Comparison of ENCODE assay signal across 9 cellular contexts in the genomic region with DNA sequence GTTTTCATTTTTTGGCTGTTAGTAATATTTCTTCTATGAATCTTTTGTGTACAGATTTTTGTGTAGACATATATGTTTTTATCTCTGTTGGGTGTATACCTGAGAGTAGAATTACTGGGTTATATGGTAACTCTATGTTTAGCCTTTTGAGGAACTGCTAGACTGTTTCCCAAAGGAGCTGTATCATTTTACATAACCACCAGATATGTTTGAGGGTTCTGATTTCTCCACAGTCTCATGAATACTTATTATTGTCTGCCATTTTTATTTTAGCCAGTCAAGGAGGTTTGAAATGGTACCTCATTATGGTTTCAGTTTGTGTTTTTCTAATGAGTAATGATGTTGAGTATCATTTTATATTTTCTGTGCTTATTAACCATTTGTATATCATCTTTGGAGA. TPM values are rescaled to one million over a fixed set of nuclear protein-coding genes. Genes with fewer than 3 reads are reported as not detected.
DNase-seq lines count a peak whose midpoint lies in the region; ATAC-seq, FAIRE-seq and TF ChIP-seq lines count a peak whose summit lies in the region.
"Had no signal": no experiment of that assay in that cellular context is flagged by ENCODE, and none has a peak within 500 bp of the region (broad histone marks: within the 10 kb centered on the region; RNA-seq: fewer than 3 reads in every experiment).

No MANE protein-coding gene starts in this region.

- DNase-seq in AG04450 (ENCODE audit: low read depth, low spot score) (no peak), HFFc6 (no peak), lower lobe of right lung (no peak), AG08396 (ENCODE audit: low spot score) (no peak), H54 (ENCODE audit: insufficient read length, low spot score) (no peak)
- DNase-seq in activated naive CD8-positive, alpha-beta T cell treated with anti-CD3 and anti-CD28 coated beads, Interleukin-2, amount 10 ng/mL, durations not matched to agents 7 days and 5 days: no peak
- DNase-seq in stimulated activated CD4-positive, alpha-beta T cell treated with anti-CD3 and anti-CD28 coated beads, Interleukin-2, amount 100 ng/mL, for 24 hours: no peak
- DNase-seq: NCI-H2029 treated with DMSO at 0.1 percent for 48 hours had no signal

- intact Hi-C loops in lower lobe of right lung (cut with DNase I): no loop called here

- POLR2A ChIA-PET in AG04450 (lab: Yijun Ruan, JAX): no interaction called here
- POLR2A ChIA-PET in activated naive CD8-positive, alpha-beta T cell treated with anti-CD3 and anti-CD28 coated beads, Interleukin-2, amount 10 ng/mL, durations not matched to agents 7 days and 5 days (lab: Charles Lee): interaction anchor here (1.0 to 4.4 kb wide), 3 partner anchors 60 to 155 kb away, joined by 4 to 28 read pairs (median 11); a partner anchor contains a TSS

- peak overlapping the region; percentile 97 for H3K27ac Mint-ChIP-seq in HFFc6
- peak overlapping the region; percentile 94 for H3K27ac Mint-ChIP-seq in activated naive CD8-positive, alpha-beta T cell treated with anti-CD3 and anti-CD28 coated beads, Interleukin-2, amount 10 ng/mL, durations not matched to agents 7 days and 5 days

- H3K9me3 Mint-ChIP-seq in HFFc6: no peaks in the 10 kb centered on the region
- no peaks in the 10 kb centered on the region for H3K9me3 Mint-ChIP-seq in activated naive CD8-positive, alpha-beta T cell treated with anti-CD3 and anti-CD28 coated beads, Interleukin-2, amount 10 ng/mL, durations not matched to agents 7 days and 5 days

- H3K27ac ChIP-seq in AG04450 (ENCODE audit: low read depth, low read length) (no peak overlapping the region), lower lobe of right lung (no peak overlapping the region)

- CTCF ChIA-PET in AG04450 (lab: Charles Lee): interaction anchor here (1.0 kb wide), 2 partner anchors 72 to 129 kb away, joined by 3 to 6 read pairs; a partner anchor contains a TSS

- peaks cover 56% of the 10 kb centered on the region for H3K4me1 Mint-ChIP-seq in HFFc6 (ENCODE audit: low read depth)
- peaks cover 26% of the 10 kb centered on the region for H3K4me1 Mint-ChIP-seq in activated naive CD8-positive, alpha-beta T cell treated with anti-CD3 and anti-CD28 coated beads, Interleukin-2, amount 10 ng/mL, durations not matched to agents 7 days and 5 days

- H3K27me3 ChIP-seq in AG04450 (ENCODE audit: control insufficient read depth, insufficient read depth, low read length): no peaks in the 10 kb centered on the region
- H3K27me3 ChIP-seq in lower lobe of right lung (ENCODE audit: low read depth): no peaks in the 10 kb centered on the region

- peaks cover 40% of the 10 kb centered on the region for H3K36me3 Mint-ChIP-seq in HFFc6 (ENCODE audit: low read depth)
- H3K36me3 Mint-ChIP-seq in activated naive CD8-positive, alpha-beta T cell treated with anti-CD3 and anti-CD28 coated beads, Interleukin-2, amount 10 ng/mL, durations not matched to agents 7 days and 5 days: peaks cover 17% of the 10 kb centered on the region

- peaks cover 45% of the 10 kb centered on the region for H3K4me1 ChIP-seq in lower lobe of right lung

- ATAC-seq in activated naive CD8-positive, alpha-beta T cell treated with anti-CD3 and anti-CD28 coated beads, Interleukin-2, amount 10 ng/mL, durations not matched to agents 7 days and 5 days (ENCODE audit: low read depth): no peak
- ATAC-seq in lower lobe of right lung (no peak), HG02970 (IDR thresholded peaks at IDR 0.05; ENCODE audit: low FRiP score, unreplicated experiment) (no peak)

- H3K4me3 ChIP-seq in AG04450 (ENCODE audit: low read depth, low read length) (peak overlapping the region; percentile 91), lower lobe of right lung (peak overlapping the region; percentile 78)

- H3K36me3 ChIP-seq in lower lobe of right lung: peaks cover 11% of the 10 kb centered on the region

- H3K4me3 Mint-ChIP-seq in HFFc6: peak overlapping the region; percentile 97
- peak overlapping the region; percentile 94 for H3K4me3 Mint-ChIP-seq in activated naive CD8-positive, alpha-beta T cell treated with anti-CD3 and anti-CD28 coated beads, Interleukin-2, amount 10 ng/mL, durations not matched to agents 7 days and 5 days

- H3K9me3 ChIP-seq in AG04450 (ENCODE audit: control insufficient read depth, insufficient read depth, low read length) (no peaks in the 10 kb centered on the region), lower lobe of right lung (no peaks in the 10 kb centered on the region)

- no peak for FAIRE-seq in H54 (lab: Jason Lieb, UNC)

- TF ChIP-seq POLR2A in H54 (IDR thresholded peaks at IDR 0.05; ENCODE audit: low read depth, low read length): no peak

- H3K27me3 Mint-ChIP-seq in HFFc6 (ENCODE audit: insufficient read depth): no peaks in the 10 kb centered on the region; the same call in 1 of the 2 replicates
- no peaks in the 10 kb centered on the region for H3K27me3 Mint-ChIP-seq in activated naive CD8-positive, alpha-beta T cell treated with anti-CD3 and anti-CD28 coated beads, Interleukin-2, amount 10 ng/mL, durations not matched to agents 7 days and 5 days

- TF ChIP-seq CTCF in AG04450 (IDR thresholded peaks at IDR 0.05; ENCODE audit: low read depth, low read length) (no peak), HFFc6 (IDR thresholded peaks at IDR 0.05) (no peak), lower lobe of right lung (IDR thresholded peaks at IDR 0.05) (no peak)

RNA-seq across cellular contexts. Expression of a gene that starts 1.9 kb away (rescaled TPM):
- 67.2 and 79.9 TPM in 2 replicates for polyA plus RNA-seq in AG04450 (2011; rRNA removed)
- polyA minus RNA-seq in AG04450 (2011; rRNA and poly(A)+ RNA removed): 82.7 and 136 TPM in 2 replicates
- total RNA-seq in HFFc6 (2021; fragmentation: NEBNext Ultra II Directional; extraction: Animal tissue kit (Norgen Biotek cat#: 25700)): 10 to 100 TPM; 46.5 to 67.7 (median 54.9) TPM
- 10 to 100 TPM; 34.4 to 35.5 TPM for total RNA-seq in activated naive CD8-positive, alpha-beta T cell treated with anti-CD3 and anti-CD28 coated beads, Interleukin-2, amount 10 ng/mL, durations not matched to agents 7 days and 5 days
- 36.1 TPM for total RNA-seq in lower lobe of right lung
